In genomic region chr19:55635856-55636440, GRCh38 we compare ENCODE assay signal across 9 cellular contexts. TPM values are rescaled to one million over a fixed set of nuclear protein-coding genes. Genes with fewer than 3 reads are reported as not detected.
DNase-seq lines count a peak whose midpoint lies in the region; ATAC-seq and TF ChIP-seq lines count a peak whose summit lies in the region.
"Had no signal": no experiment of that assay in that cellular context is flagged by ENCODE, and none has a peak within 500 bp of the region (broad histone marks: within the 10 kb centered on the region; RNA-seq: fewer than 3 reads in every experiment).

No MANE protein-coding gene starts in this region.

- POLR2A ChIA-PET in T-cell (lab: Charles Lee), result interaction anchor here (0.8 to 1.3 kb wide), 2 partner anchors 11 to 174 kb away, joined by 3 to 4 read pairs; partner anchors contain the start of gene ISOC2 (in 1 of the 2)

- H3K27ac Mint-ChIP-seq in T-cell, result peak overlapping the region; percentile 100

- no peaks in the 10 kb centered on the region for H3K9me3 Mint-ChIP-seq in T-cell

- peaks cover 63 to 68% (median 67%) of the 10 kb centered on the region in 3 donors for H3K4me1 Mint-ChIP-seq in T-cell

- no peak for DNase-seq in GM06990 (ENCODE audit: extremely low read depth, insufficient read length)
- no peak for DNase-seq in T-cell
- DNase-seq in fibroblast of the aortic adventitia (ENCODE audit: low read depth), result no peak
- DNase-seq in DMS53 (lab: John Stamatoyannopoulos, UW), result no peak
- DNase-seq in EL, result no peak
- no peak for DNase-seq in DMS79 (lab: John Stamatoyannopoulos, UW)
- DNase-seq: SHP77 had no signal

- ATAC-seq in T-cell (replicated peaks in 1 of 4) (no peak), GM18505 (IDR thresholded peaks at IDR 0.05; ENCODE audit: unreplicated experiment) (no peak)

- TF ChIP-seq CTCF in GM06990 (IDR thresholded peaks at IDR 0.05; ENCODE audit: insufficient read depth, low read length, poor library complexity, severe bottlenecking) (no peak), fibroblast of the aortic adventitia (IDR thresholded peaks at IDR 0.05; ENCODE audit: insufficient read depth, low read length) (no peak)

- peak overlapping the region; percentile 100 for H3K9ac ChIP-seq in rectal smooth muscle tissue (ENCODE audit: low read length)

- no peak for TF ChIP-seq POLR2A in GM18505 (IDR thresholded peaks at IDR 0.05; ENCODE audit: borderline replicate concordance, extremely low read depth, insufficient read depth, insufficient read length)

- H3K36me3 Mint-ChIP-seq in T-cell, result peaks cover 17% of the 10 kb centered on the region

- H3K4me1 ChIP-seq in rectal smooth muscle tissue (ENCODE audit: control insufficient read depth, insufficient read depth, low read length), result peaks cover 20% of the 10 kb centered on the region

- H3K27me3 Mint-ChIP-seq in T-cell, result no peaks in the 10 kb centered on the region

- H3K4me3 Mint-ChIP-seq in T-cell, result peak overlapping the region; percentile 98 to 100 (median 99)

- H3K4me3 ChIP-seq in GM06990 (replicated peaks; ENCODE audit: low read depth, low read length) (peak overlapping the region; percentile 99), fibroblast of the aortic adventitia (ENCODE audit: low read depth, low read length) (peak overlapping the region; percentile 100), rectal smooth muscle tissue (ENCODE audit: low read length) (peak overlapping the region; percentile 99)

- H3K27me3 ChIP-seq in GM06990 (replicated peaks; ENCODE audit: control insufficient read depth, insufficient read depth, low read length) (no peaks in the 10 kb centered on the region), rectal smooth muscle tissue (ENCODE audit: control insufficient read depth, insufficient read depth, low read length) (no peaks in the 10 kb centered on the region)

- H3K36me3 ChIP-seq in GM06990 (ENCODE audit: control insufficient read depth, insufficient read depth, low read length) (no peaks in the 10 kb centered on the region; the same call in 1 of the 2 replicates), rectal smooth muscle tissue (ENCODE audit: control insufficient read depth, insufficient read depth, low read length) (peaks cover 2% of the 10 kb centered on the region)

- H3K27ac ChIP-seq in rectal smooth muscle tissue (ENCODE audit: low read depth, low read length), result peak overlapping the region; percentile 96

- CTCF ChIA-PET in T-cell (lab: Charles Lee), result interaction anchor here in 1 of 2 donors (1.8 kb wide), 1 partner anchor 19 kb away, joined by 4 read pairs; no protein-coding TSS in a partner anchor

RNA-seq across cellular contexts. Expression of gene ZNF580, which starts 4.9 kb away (rescaled TPM):
- total RNA-seq in T-cell (100 to 1,000 TPM in 2 of 5 donors, 10 to 100 TPM in 3; 44.6 to 116 (median 94.2) TPM), fibroblast of the aortic adventitia (ENCODE audit: low replicate concordance) (6.3 and 10.0 TPM in 2 replicates)

RNA-seq across cellular contexts. Expression of gene ZNF581, which starts 7.5 kb away (rescaled TPM):
- 10 to 100 TPM; 26.4 to 38.7 (median 31.9) TPM for total RNA-seq in T-cell
- total RNA-seq in fibroblast of the aortic adventitia (ENCODE audit: low replicate concordance), result 13.9 and 41.5 TPM in 2 replicates

RNA-seq across cellular contexts. Expression of gene ZNF784, which starts 11.6 kb away (rescaled TPM):
- total RNA-seq in T-cell (10 to 100 TPM in 2 of 5 donors, 1 to 10 TPM in 3; 7.2 to 13.3 (median 8.2) TPM), fibroblast of the aortic adventitia (ENCODE audit: low replicate concordance) (2.8 and 4.8 TPM in 2 replicates)

RNA-seq across cellular contexts. Expression of gene CCDC106, which starts 12.1 kb away (rescaled TPM):
- 1 to 10 TPM; 1.7 to 4.7 (median 3.8) TPM for total RNA-seq in T-cell
- total RNA-seq in fibroblast of the aortic adventitia (ENCODE audit: low replicate concordance), result 8.5 and 16.0 TPM in 2 replicates

RNA-seq across cellular contexts. Expression of gene U2AF2, which starts 18.9 kb away (rescaled TPM):
- total RNA-seq in T-cell (100 to 1,000 TPM; 254 to 310 (median 303) TPM), fibroblast of the aortic adventitia (ENCODE audit: low replicate concordance) (69.5 and 71.4 TPM in 2 replicates)
